31 cellular contexts compared by ENCODE assay signal in genomic region chr6:124011180-124011579, GRCh38.
"Had no signal": no experiment of that assay in that cellular context is flagged by ENCODE, and none has a peak within 500 bp of the region (broad histone marks: within the 10 kb centered on the region; RNA-seq: fewer than 3 reads in every experiment).

No MANE protein-coding gene starts in this region.

- H3K4me1 ChIP-seq: SJCRH30 had no signal

- H3K4me3 ChIP-seq: PC-9, SJCRH30, SK-N-MC had no signal

- ATAC-seq: Panc1, Right ventricle myocardium inferior, SK-N-SH treated with all-trans-retinoic acid at 6 μM for 48 hours, T-cell had no signal

- DNase-seq: Kasumi-1, NCI-H1048, NCI-H1092 treated with DMSO at 0.1 percent for 48 hours, NCI-H1105 treated with DMSO at 0.1 percent for 48 hours, NCI-H1417, NCI-H1436, NCI-H1694, NCI-H187, NCI-H1930, NCI-H2029 treated with DMSO at 0.1 percent for 48 hours, NCI-H2081 treated with DMSO at 0.1 percent for 48 hours, NCI-H2107, NCI-H2171, NCI-H226, NCI-H446 treated with DMSO at 0.1 percent for 48 hours, NCI-H510A, NCI-H524, NCI-H69, NCI-H748 treated with DMSO at 0.1 percent for 48 hours, NCI-H82, PC-9, SHP77, SIG-M5, SJCRH30, T-cell had no signal

- H2AFZ ChIP-seq: PC-9 had no signal

- FAIRE-seq: RCC 7860 had no signal

- H3K27me3 ChIP-seq: SJCRH30 had no signal

- H3K4me2 ChIP-seq: PC-9 had no signal

- H3K36me3 ChIP-seq: SJCRH30 had no signal

- H3K9me3 ChIP-seq: SJCRH30 had no signal

- H3K27ac ChIP-seq: PC-9, RWPE1, SJCRH30, SK-N-MC had no signal
